27 cellular contexts compared by ENCODE assay signal in genomic region chr2:122422384-122422991, GRCh38.
"Had no signal": no experiment of that assay in that cellular context is flagged by ENCODE, and none has a peak within 500 bp of the region (broad histone marks: within the 10 kb centered on the region; RNA-seq: fewer than 3 reads in every experiment).

No MANE protein-coding gene starts in this region.

- H3K27me3 Mint-ChIP-seq: activated naive CD8-positive, alpha-beta T cell; activated T-helper 17 cell treated with anti-CD3 and anti-CD28 coated beads, Interleukin-2, amount 50 U/mL, for 72 hours had no signal

- H3K9me3 ChIP-seq: SJCRH30, SK-N-SH had no signal

- H3K27ac Mint-ChIP-seq: activated naive CD4-positive, alpha-beta T cell treated with anti-CD3 and anti-CD28 coated beads for 36 hours; activated naive CD8-positive, alpha-beta T cell; activated T-helper 17 cell treated with anti-CD3 and anti-CD28 coated beads, Interleukin-2, amount 50 U/mL, for 72 hours had no signal

- H3K36me3 Mint-ChIP-seq: activated naive CD8-positive, alpha-beta T cell had no signal

- H3K4me3 ChIP-seq: SJCRH30 had no signal

- H3K9ac ChIP-seq: SK-N-SH had no signal

- DNase-seq: activated CD4-positive, alpha-beta T cell treated with anti-CD3 and anti-CD28 coated beads for 48 hours; activated CD4-positive, alpha-beta T cell treated with anti-CD3 and anti-CD28 coated beads, Interleukin-2, amount 50 U/mL, for 48 hours; activated CD8-positive, alpha-beta memory T cell treated with anti-CD3 and anti-CD28 coated beads for 24 hours; activated gamma-delta T cell; activated naive CD4-positive, alpha-beta T cell treated with anti-CD3 and anti-CD28 coated beads for 36 hours; activated T-cell treated with anti-CD3 and anti-CD28 coated beads for 4 hours; activated T-cell treated with anti-CD3 and anti-CD28 coated beads, Interleukin-2, amount 50 U/mL, for 48 hours; brain microvascular endothelial cell; central memory CD4-positive, alpha-beta T cell; KG1; MV-4-11; NCI-H1105; NCI-H1436; NCI-H1694 treated with DMSO at 0.1 percent for 48 hours; NCI-H2029 treated with DMSO at 0.1 percent for 48 hours; NCI-H345; NCI-H510A; NCI-H82; Right ventricle myocardium superior; SJCRH30; SK-N-SH; T-helper 1 cell had no signal

- H3K9me3 Mint-ChIP-seq: activated naive CD4-positive, alpha-beta T cell treated with anti-CD3 and anti-CD28 coated beads for 36 hours had no signal

- H3K36me3 ChIP-seq: brain microvascular endothelial cell, SJCRH30 had no signal

- H3K4me2 ChIP-seq: SK-N-SH had no signal

- H3K9me2 ChIP-seq: SK-N-SH had no signal

- H3K27ac ChIP-seq: brain microvascular endothelial cell, RWPE1, SJCRH30 had no signal

- H3K27me3 ChIP-seq: brain microvascular endothelial cell, SJCRH30 had no signal

- H3K4me1 ChIP-seq: SJCRH30 had no signal

- ATAC-seq: activated CD4-positive, CD25-positive, alpha-beta regulatory T cell treated with anti-CD3 and anti-CD28 coated beads, Interleukin-2, amount 50 U/mL, for 24 hours; activated T-helper 17 cell treated with anti-CD3 and anti-CD28 coated beads, Interleukin-2, amount 50 U/mL, for 72 hours; Panc1 had no signal

- H3K4me1 Mint-ChIP-seq: activated T-helper 17 cell treated with anti-CD3 and anti-CD28 coated beads, Interleukin-2, amount 50 U/mL, for 72 hours had no signal

- H3K4me3 Mint-ChIP-seq: activated naive CD4-positive, alpha-beta T cell treated with anti-CD3 and anti-CD28 coated beads for 36 hours; activated naive CD8-positive, alpha-beta T cell; activated T-helper 17 cell treated with anti-CD3 and anti-CD28 coated beads, Interleukin-2, amount 50 U/mL, for 72 hours had no signal
